In genomic region chrX:36908801-36909403, GRCh38 we compare ENCODE assay signal across 9 cellular contexts.
A peak's percentile ranks its signal among the peaks of the same experiment; 100 is the strongest.
DNase-seq lines count a peak whose midpoint lies in the region; ATAC-seq, FAIRE-seq and TF ChIP-seq lines count a peak whose summit lies in the region.
"Had no signal": no experiment of that assay in that cellular context is flagged by ENCODE, and none has a peak within 500 bp of the region (broad histone marks: within the 10 kb centered on the region; RNA-seq: fewer than 3 reads in every experiment).

No MANE protein-coding gene starts in this region.

- FAIRE-seq in pancreas (lab: Jason Lieb, UNC) = peak; percentile 96

- peak; percentile 55 for ATAC-seq in HG02623 (IDR thresholded peaks at IDR 0.05; ENCODE audit: unreplicated experiment)
- peak in 3 of 4 donors; percentile 67 to 79 (median 70) for ATAC-seq in pancreas
- no peak for ATAC-seq in GM21619 (IDR thresholded peaks at IDR 0.05; ENCODE audit: unreplicated experiment)

- DNase-seq in ELR (ENCODE audit: low read depth) (peak; percentile 47), NCI-H446 treated with DMSO at 0.1 percent for 48 hours (lab: John Stamatoyannopoulos, UW) (peak; percentile 0), dedifferentiated amniotic fluid mesenchymal stem cell (ENCODE audit: extremely low spot score) (peak; percentile 23), pancreas (no peak), lower leg skin (ENCODE audit: low spot score in 2 of 2) (no peak), SK-N-DZ (ENCODE audit: low spot score) (no peak)

- intact Hi-C loops in pancreas (cut with DNase I) (no loop called here), lower leg skin (cut with DNase I; ENCODE audit: low total_unique reads) (loop anchor here (5.0 kb wide), 1 partner anchor 1727 kb away; no protein-coding TSS in a partner anchor)

- no peaks in the 10 kb centered on the region for H3K36me3 ChIP-seq in pancreas
- H3K36me3 ChIP-seq: SJSA1 had no signal

- 37 to 39% methylated on average over 2 of the region's 2 CpGs for WGBS in pancreas, 2 donors
- WGBS in lower leg skin, 2 donors = 42 to 45% methylated on average over 2 of the region's 2 CpGs

- H3K27ac ChIP-seq in pancreas = no peak overlapping the region
- H3K27ac ChIP-seq: SJSA1 had no signal

- no peak for TF ChIP-seq POLR2A in lower leg skin (IDR thresholded peaks at IDR 0.05)

- H3K4me3 ChIP-seq in pancreas (no peak overlapping the region), lower leg skin (ENCODE audit: low read depth, poor library complexity, severe bottlenecking) (no peak overlapping the region)
- H3K4me3 ChIP-seq: SJSA1 had no signal

- no peaks in the 10 kb centered on the region for H3K9me3 ChIP-seq in pancreas
- H3K9me3 ChIP-seq: SJSA1 had no signal

- TF ChIP-seq CTCF in pancreas (IDR thresholded peaks at IDR 0.05) (peak; percentile 8 to 48 (median 34)), lower leg skin (IDR thresholded peaks at IDR 0.05) (no peak)

- no peaks in the 10 kb centered on the region for H3K4me1 ChIP-seq in pancreas
- H3K4me1 ChIP-seq: SJSA1 had no signal

- H3K27me3 ChIP-seq in pancreas = peaks cover 0 to 33% (median 0%) of the 10 kb centered on the region in 4 donors
- H3K27me3 ChIP-seq: SJSA1 had no signal

Comparison
In these comparisons a context has a peak if more than half of its experiments do, and no peak if none do; other contexts are left out.
1. DNase-seq: peak in ELR (single experiment), NCI-H446 treated with DMSO at 0.1 percent for 48 hours (single experiment) and dedifferentiated amniotic fluid mesenchymal stem cell (single experiment); none in pancreas (0 of 6), lower leg skin (0 of 2) and SK-N-DZ (single experiment).
2. CTCF ChIP-seq: peak in pancreas (4 of 4); none in lower leg skin (0 of 3).